In genomic region chrY:25621817-25622216, GRCh38 we compare ENCODE assay signal across 4 cellular contexts. TPM values are rescaled to one million over a fixed set of nuclear protein-coding genes. Genes with fewer than 3 reads are reported as not detected.
"Had no signal": no experiment of that assay in that cellular context is flagged by ENCODE, and none has a peak within 500 bp of the region (broad histone marks: within the 10 kb centered on the region; RNA-seq: fewer than 3 reads in every experiment).

Gene CDY1, plus strand, starts transcription at chrY:25622117. Its CDS starts 326 bp downstream, at chrY:25622443.

RNA-seq across cellular contexts. Expression of gene CDY1, which starts in this region (rescaled TPM):
- polyA plus RNA-seq: HepG2, IgD-negative memory B cell, IMR-90, K562 had no signal
